1 cellular context compared by ENCODE assay signal in genomic region chr5:151758430-151759241, GRCh38.
A peak's percentile ranks its signal among the peaks of the same experiment; 100 is the strongest.
TF ChIP-seq lines count a peak whose summit lies in the region.

ATOX1 (minus strand) TSS chr5:151758631; CDS start chr5:151758551, 80 bp downstream.

TF ChIP-seq in HCT116, 20 proteins besides CTCF, POLR2A, EP300 and RAD21 (continued from another document):
- peak; percentile 75 for TF ChIP-seq SIN3A (IDR thresholded peaks at IDR 0.05; ENCODE audit: low read depth)
- TF ChIP-seq MAX (IDR thresholded peaks at IDR 0.05), result peak; percentile 61
- no peak for TF ChIP-seq SRF (IDR thresholded peaks at IDR 0.05; ENCODE audit: low read depth)
- TF ChIP-seq REST (IDR thresholded peaks at IDR 0.05; ENCODE audit: low read depth), result no peak
- no peak for TF ChIP-seq EZH2phosphoT487 (IDR thresholded peaks at IDR 0.05; ENCODE audit: borderline replicate concordance)
- TF ChIP-seq SP1 (IDR thresholded peaks at IDR 0.05; ENCODE audit: low read depth), result no peak
TF ChIP-seq in HCT116: peak in this region for 7.
